1 cellular context compared by ENCODE assay signal in the genomic region with DNA sequence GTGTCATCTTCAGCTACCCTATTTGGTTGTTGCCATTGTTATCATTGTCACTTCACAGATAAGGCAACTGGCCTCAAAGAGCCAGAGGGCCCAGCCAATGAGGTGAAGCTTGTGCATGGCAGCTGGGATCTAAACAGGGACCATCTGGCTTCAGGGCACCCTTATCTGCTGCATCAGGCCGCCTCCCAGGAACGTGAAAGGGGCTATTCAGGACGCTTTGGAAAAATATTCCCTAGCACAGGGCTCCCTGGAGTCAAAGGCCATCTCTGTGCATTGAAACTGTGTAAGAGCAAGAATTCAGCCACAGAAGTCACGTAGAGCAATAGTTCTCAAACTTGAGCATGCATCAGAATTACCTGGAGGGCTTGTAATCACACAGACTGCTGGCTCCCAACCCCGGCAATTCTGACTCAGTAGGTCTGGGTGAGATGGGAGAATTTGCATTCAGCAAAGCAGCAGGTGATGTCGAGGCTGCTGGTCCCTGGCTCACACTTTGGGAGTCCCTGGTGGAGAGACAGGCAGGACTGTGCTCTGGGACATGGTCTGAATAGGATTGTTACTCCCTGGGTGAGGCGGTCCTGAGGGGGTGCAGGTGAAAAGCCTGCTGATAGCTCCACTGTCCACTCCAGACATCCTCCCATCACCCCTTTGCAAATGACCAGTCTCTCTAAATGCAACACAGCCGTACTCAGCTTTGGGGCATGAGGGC.
A peak's percentile ranks its signal among the peaks of the same experiment; 100 is the strongest.
TF ChIP-seq lines count a peak whose summit lies in the region.

No MANE protein-coding gene starts in this region.

TF ChIP-seq in HepG2, 621 proteins besides CTCF, POLR2A, EP300 and RAD21 (continues in another document):
- TF ChIP-seq HNF4A (CRISPR knock-in tag; IDR thresholded peaks at IDR 0.05) (peak; percentile 39; the same call in 1 of the 2 replicates), ZNF331 (CRISPR knock-in tag; IDR thresholded peaks at IDR 0.05) (peak; percentile 41; the same call in 1 of the 2 replicates), RCOR2 (CRISPR knock-in tag; IDR thresholded peaks at IDR 0.05) (0 out of 2 replicates have a peak, but pooled peaks have one; percentile 7), RAD51 (IDR thresholded peaks at IDR 0.05; ENCODE audit: borderline replicate concordance) (no peak), ZNF879 (CRISPR knock-in tag; IDR thresholded peaks at IDR 0.05) (no peak), ZNF441 (CRISPR knock-in tag; IDR thresholded peaks at IDR 0.05; ENCODE audit: borderline replicate concordance) (no peak), HNF4G (IDR thresholded peaks at IDR 0.05; ENCODE audit: borderline replicate concordance, low read depth, low read length) (0 out of 2 replicates have a peak, but pooled peaks have one; percentile 28), HNF4G (CRISPR knock-in tag; IDR thresholded peaks at IDR 0.05; ENCODE audit: borderline replicate concordance, low read depth) (no peak), BATF2 (CRISPR knock-in tag; IDR thresholded peaks at IDR 0.05) (0 out of 2 replicates have a peak, but pooled peaks have one; percentile 27), PLSCR1 (CRISPR knock-in tag; IDR thresholded peaks at IDR 0.05; ENCODE audit: borderline replicate concordance) (no peak), ZNF570 (CRISPR knock-in tag; IDR thresholded peaks at IDR 0.05; ENCODE audit: borderline replicate concordance) (no peak), SAFB2 (CRISPR knock-in tag; IDR thresholded peaks at IDR 0.05; ENCODE audit: borderline replicate concordance, low read depth) (no peak), CSRNP2 (CRISPR knock-in tag; conservative IDR thresholded peaks at IDR 0.05; ENCODE audit: low read depth) (no peak), ZNF780A (CRISPR knock-in tag; IDR thresholded peaks at IDR 0.05) (no peak), ZNF501 (CRISPR knock-in tag; IDR thresholded peaks at IDR 0.05) (no peak), ZNF543 (CRISPR knock-in tag; IDR thresholded peaks at IDR 0.05) (no peak), ZNF687 (CRISPR knock-in tag; IDR thresholded peaks at IDR 0.05) (peak; percentile 55), FOXA3 (CRISPR knock-in tag; IDR thresholded peaks at IDR 0.05) (no peak), RBM39 (IDR thresholded peaks at IDR 0.05; ENCODE audit: low read depth, low read length, poor library complexity, severe bottlenecking) (no peak), SP5 (CRISPR knock-in tag; IDR thresholded peaks at IDR 0.05; ENCODE audit: borderline replicate concordance, low read depth) (no peak), TRIM24 (CRISPR knock-in tag; IDR thresholded peaks at IDR 0.05) (no peak), NR3C1 (CRISPR knock-in tag; IDR thresholded peaks at IDR 0.05) (no peak), ISL2 (CRISPR knock-in tag; IDR thresholded peaks at IDR 0.05) (no peak), MED13 (CRISPR knock-in tag; IDR thresholded peaks at IDR 0.05) (no peak), CHD2 (IDR thresholded peaks at IDR 0.05; ENCODE audit: low read depth, low read length) (no peak), MAZ (IDR thresholded peaks at IDR 0.05; ENCODE audit: borderline replicate concordance, low read depth, low read length) (no peak), MAZ (CRISPR knock-in tag; IDR thresholded peaks at IDR 0.05; ENCODE audit: low read depth) (no peak), MED1 (CRISPR knock-in tag; IDR thresholded peaks at IDR 0.05) (0 out of 2 replicates have a peak, but pooled peaks have one; percentile 24), ZNF333 (CRISPR knock-in tag; IDR thresholded peaks at IDR 0.05; ENCODE audit: borderline replicate concordance) (no peak), BHLHE40 (IDR thresholded peaks at IDR 0.05; ENCODE audit: low read length) (no peak), ZNF644 (CRISPR knock-in tag; IDR thresholded peaks at IDR 0.05; ENCODE audit: low read depth) (peak; percentile 88), POGZ (CRISPR knock-in tag; IDR thresholded peaks at IDR 0.05) (peak; percentile 18; the same call in 1 of the 2 replicates), CCAR2 (optimal IDR thresholded peaks at IDR 0.05; ENCODE audit: low read depth, low read length) (no peak), ZNF564 (CRISPR knock-in tag; IDR thresholded peaks at IDR 0.05) (peak; percentile 63; the same call in 1 of the 2 replicates), CAMTA2 (CRISPR knock-in tag; IDR thresholded peaks at IDR 0.05; ENCODE audit: borderline replicate concordance) (no peak)
- TF ChIP-seq, protein P1, sequence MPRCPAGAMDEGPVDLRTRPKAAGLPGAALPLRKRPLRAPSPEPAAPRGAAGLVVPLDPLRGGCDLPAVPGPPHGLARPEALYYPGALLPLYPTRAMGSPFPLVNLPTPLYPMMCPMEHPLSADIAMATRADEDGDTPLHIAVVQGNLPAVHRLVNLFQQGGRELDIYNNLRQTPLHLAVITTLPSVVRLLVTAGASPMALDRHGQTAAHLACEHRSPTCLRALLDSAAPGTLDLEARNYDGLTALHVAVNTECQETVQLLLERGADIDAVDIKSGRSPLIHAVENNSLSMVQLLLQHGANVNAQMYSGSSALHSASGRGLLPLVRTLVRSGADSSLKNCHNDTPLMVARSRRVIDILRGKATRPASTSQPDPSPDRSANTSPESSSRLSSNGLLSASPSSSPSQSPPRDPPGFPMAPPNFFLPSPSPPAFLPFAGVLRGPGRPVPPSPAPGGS (CRISPR knock-in tag; IDR thresholded peaks at IDR 0.05), result no peak
- TF ChIP-seq, protein P2, sequence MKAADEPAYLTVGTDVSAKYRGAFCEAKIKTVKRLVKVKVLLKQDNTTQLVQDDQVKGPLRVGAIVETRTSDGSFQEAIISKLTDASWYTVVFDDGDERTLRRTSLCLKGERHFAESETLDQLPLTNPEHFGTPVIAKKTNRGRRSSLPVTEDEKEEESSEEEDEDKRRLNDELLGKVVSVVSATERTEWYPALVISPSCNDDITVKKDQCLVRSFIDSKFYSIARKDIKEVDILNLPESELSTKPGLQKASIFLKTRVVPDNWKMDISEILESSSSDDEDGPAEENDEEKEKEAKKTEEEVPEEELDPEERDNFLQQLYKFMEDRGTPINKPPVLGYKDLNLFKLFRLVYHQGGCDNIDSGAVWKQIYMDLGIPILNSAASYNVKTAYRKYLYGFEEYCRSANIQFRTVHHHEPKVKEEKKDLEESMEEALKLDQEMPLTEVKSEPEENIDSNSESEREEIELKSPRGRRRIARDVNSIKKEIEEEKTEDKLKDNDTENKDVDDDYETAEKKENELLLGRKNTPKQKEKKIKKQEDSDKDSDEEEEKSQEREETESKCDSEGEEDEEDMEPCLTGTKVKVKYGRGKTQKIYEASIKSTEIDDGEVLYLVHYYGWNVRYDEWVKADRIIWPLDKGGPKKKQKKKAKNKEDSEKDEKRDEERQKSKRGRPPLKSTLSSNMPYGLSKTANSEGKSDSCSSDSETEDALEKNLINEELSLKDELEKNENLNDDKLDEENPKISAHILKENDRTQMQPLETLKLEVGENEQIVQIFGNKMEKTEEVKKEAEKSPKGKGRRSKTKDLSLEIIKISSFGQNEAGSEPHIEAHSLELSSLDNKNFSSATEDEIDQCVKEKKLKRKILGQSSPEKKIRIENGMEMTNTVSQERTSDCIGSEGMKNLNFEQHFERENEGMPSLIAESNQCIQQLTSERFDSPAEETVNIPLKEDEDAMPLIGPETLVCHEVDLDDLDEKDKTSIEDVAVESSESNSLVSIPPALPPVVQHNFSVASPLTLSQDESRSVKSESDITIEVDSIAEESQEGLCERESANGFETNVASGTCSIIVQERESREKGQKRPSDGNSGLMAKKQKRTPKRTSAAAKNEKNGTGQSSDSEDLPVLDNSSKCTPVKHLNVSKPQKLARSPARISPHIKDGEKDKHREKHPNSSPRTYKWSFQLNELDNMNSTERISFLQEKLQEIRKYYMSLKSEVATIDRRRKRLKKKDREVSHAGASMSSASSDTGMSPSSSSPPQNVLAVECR (CRISPR knock-in tag; IDR thresholded peaks at IDR 0.05; ENCODE audit: borderline replicate concordance), result no peak
- TF ChIP-seq, protein P3, sequence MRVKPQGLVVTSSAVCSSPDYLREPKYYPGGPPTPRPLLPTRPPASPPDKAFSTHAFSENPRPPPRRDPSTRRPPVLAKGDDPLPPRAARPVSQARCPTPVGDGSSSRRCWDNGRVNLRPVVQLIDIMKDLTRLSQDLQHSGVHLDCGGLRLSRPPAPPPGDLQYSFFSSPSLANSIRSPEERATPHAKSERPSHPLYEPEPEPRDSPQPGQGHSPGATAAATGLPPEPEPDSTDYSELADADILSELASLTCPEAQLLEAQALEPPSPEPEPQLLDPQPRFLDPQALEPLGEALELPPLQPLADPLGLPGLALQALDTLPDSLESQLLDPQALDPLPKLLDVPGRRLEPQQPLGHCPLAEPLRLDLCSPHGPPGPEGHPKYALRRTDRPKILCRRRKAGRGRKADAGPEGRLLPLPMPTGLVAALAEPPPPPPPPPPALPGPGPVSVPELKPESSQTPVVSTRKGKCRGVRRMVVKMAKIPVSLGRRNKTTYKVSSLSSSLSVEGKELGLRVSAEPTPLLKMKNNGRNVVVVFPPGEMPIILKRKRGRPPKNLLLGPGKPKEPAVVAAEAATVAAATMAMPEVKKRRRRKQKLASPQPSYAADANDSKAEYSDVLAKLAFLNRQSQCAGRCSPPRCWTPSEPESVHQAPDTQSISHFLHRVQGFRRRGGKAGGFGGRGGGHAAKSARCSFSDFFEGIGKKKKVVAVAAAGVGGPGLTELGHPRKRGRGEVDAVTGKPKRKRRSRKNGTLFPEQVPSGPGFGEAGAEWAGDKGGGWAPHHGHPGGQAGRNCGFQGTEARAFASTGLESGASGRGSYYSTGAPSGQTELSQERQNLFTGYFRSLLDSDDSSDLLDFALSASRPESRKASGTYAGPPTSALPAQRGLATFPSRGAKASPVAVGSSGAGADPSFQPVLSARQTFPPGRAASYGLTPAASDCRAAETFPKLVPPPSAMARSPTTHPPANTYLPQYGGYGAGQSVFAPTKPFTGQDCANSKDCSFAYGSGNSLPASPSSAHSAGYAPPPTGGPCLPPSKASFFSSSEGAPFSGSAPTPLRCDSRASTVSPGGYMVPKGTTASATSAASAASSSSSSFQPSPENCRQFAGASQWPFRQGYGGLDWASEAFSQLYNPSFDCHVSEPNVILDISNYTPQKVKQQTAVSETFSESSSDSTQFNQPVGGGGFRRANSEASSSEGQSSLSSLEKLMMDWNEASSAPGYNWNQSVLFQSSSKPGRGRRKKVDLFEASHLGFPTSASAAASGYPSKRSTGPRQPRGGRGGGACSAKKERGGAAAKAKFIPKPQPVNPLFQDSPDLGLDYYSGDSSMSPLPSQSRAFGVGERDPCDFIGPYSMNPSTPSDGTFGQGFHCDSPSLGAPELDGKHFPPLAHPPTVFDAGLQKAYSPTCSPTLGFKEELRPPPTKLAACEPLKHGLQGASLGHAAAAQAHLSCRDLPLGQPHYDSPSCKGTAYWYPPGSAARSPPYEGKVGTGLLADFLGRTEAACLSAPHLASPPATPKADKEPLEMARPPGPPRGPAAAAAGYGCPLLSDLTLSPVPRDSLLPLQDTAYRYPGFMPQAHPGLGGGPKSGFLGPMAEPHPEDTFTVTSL (CRISPR knock-in tag; IDR thresholded peaks at IDR 0.05; ENCODE audit: borderline replicate concordance), result peak; percentile 16; the same call in 1 of the 2 replicates
- TF ChIP-seq, protein P4, sequence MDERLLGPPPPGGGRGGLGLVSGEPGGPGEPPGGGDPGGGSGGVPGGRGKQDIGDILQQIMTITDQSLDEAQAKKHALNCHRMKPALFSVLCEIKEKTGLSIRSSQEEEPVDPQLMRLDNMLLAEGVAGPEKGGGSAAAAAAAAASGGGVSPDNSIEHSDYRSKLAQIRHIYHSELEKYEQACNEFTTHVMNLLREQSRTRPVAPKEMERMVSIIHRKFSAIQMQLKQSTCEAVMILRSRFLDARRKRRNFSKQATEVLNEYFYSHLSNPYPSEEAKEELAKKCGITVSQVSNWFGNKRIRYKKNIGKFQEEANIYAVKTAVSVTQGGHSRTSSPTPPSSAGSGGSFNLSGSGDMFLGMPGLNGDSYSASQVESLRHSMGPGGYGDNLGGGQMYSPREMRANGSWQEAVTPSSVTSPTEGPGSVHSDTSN (CRISPR knock-in tag; IDR thresholded peaks at IDR 0.05), result no peak
